Comparison of ENCODE assay signal across 10 cellular contexts in the genomic region with DNA sequence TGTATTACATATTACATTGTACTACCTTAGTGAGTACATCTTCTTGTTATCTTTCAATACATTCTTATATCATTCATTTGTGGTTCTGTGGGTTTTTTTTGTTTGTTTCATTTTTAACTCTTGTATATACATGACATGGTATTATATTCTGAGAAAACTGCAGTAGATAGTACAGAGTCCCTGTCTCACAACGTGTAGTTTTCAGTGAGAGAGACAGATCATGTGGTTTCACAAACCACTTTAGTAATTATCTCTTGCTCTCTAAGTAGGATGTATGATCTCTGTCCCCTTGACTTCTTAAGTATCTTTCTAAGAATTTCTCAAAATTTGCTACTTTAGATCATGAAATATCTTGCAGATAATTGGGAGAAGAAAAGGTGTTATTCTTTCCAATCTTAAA.
"Had no signal": no experiment of that assay in that cellular context is flagged by ENCODE, and none has a peak within 500 bp of the region (broad histone marks: within the 10 kb centered on the region; RNA-seq: fewer than 3 reads in every experiment).

No MANE protein-coding gene starts in this region.

- DNase-seq: GM23248, GOT3, H7, H9, HCEC 1CT, HFFc6 had no signal

- H3K4me3 Mint-ChIP-seq: GM23338, H9, HFFc6 had no signal

- H3K9me3 ChIP-seq: HAP-1 had no signal

- H3K4me1 Mint-ChIP-seq: GM23338, H9 had no signal

- H3K27ac Mint-ChIP-seq: GM23338, H9, HFFc6 had no signal

- H2AFZ ChIP-seq: GM23248, GM23338 had no signal

- FAIRE-seq: H1 had no signal

- H3K27ac ChIP-seq: GM23248 had no signal

- ATAC-seq: GM23338, HCT116 had no signal

- H3K4me3 ChIP-seq: GM23248, GM23338, HAP-1 had no signal

- H3K4me2 ChIP-seq: GM23338 had no signal

- H3K36me3 ChIP-seq: HAP-1 had no signal

- H3K9ac ChIP-seq: GM23248 had no signal

- H3K4me1 ChIP-seq: HAP-1 had no signal

- H3K9me3 Mint-ChIP-seq: GM23338, H9, HFFc6 had no signal
